Comparison of ENCODE assay signal across 8 cellular contexts in genomic region chr3:87145553-87145952, GRCh38.
DNase-seq lines count a peak whose midpoint lies in the region; ATAC-seq and TF ChIP-seq lines count a peak whose summit lies in the region.

No MANE protein-coding gene starts in this region.

- H2BK120ac ChIP-seq in IMR-90 (ENCODE audit: low read depth, low read length) = no peak overlapping the region

- H3K36me3 ChIP-seq in DND-41 (ENCODE audit: insufficient read depth, low read length) (no peaks in the 10 kb centered on the region), IMR-90 (ENCODE audit: control insufficient read depth, insufficient read depth, low read length) (no peaks in the 10 kb centered on the region), endodermal cell (ENCODE audit: control insufficient read depth, insufficient read depth, low read length) (no peaks in the 10 kb centered on the region), psoas muscle (ENCODE audit: insufficient read depth in 1 of 2, low read depth in 1 of 2) (no peaks in the 10 kb centered on the region)

- no peak overlapping the region for H3K27ac Mint-ChIP-seq in endodermal cell
- no peak overlapping the region for H3K27ac Mint-ChIP-seq in activated T-helper 17 cell treated with anti-CD3 and anti-CD28 coated beads, Interleukin-2, amount 50 U/mL, for 72 hours

- no TSS peak for BruUV-seq in IMR-90 (replicated peaks; lab: Mats Ljungman, UMichigan)

- H3K9ac ChIP-seq in DND-41 (ENCODE audit: low read depth, low read length) = no peak overlapping the region
- no peak overlapping the region for H3K9ac ChIP-seq in IMR-90 (ENCODE audit: low read depth, low read length)
- H3K9ac ChIP-seq in endodermal cell (ENCODE audit: extremely low read depth, low read length, poor library complexity, severe bottlenecking) = no peak overlapping the region

- ATAC-seq in DND-41 (ENCODE audit: insufficient read depth, low read depth) = peak; percentile 60; the same call in 2 of the 3 replicates
- peak; percentile 78 for ATAC-seq in GM19395 (IDR thresholded peaks at IDR 0.05; ENCODE audit: unreplicated experiment)
- peak; percentile 65; the same call in 1 of the 2 replicates for ATAC-seq in IMR-90 (ENCODE audit: low read depth)
- no peak for ATAC-seq in psoas muscle
- no peak for ATAC-seq in activated T-helper 17 cell treated with anti-CD3 and anti-CD28 coated beads, Interleukin-2, amount 50 U/mL, for 72 hours (replicated peaks)

- H3K56ac ChIP-seq in IMR-90 (ENCODE audit: extremely low read depth, insufficient read depth, low read length) = no peak overlapping the region

- no peak overlapping the region for H2BK5ac ChIP-seq in IMR-90 (ENCODE audit: low read depth, low read length, poor library complexity, severe bottlenecking)

- dilution Hi-C loops in IMR-90 (cut with HindIII; ENCODE audit: low sequenced_read_pairs, unreplicated experiment) = no loop called here

- no peak overlapping the region for H2BK15ac ChIP-seq in IMR-90 (ENCODE audit: low read depth, low read length)

- H2BK20ac ChIP-seq in IMR-90 (ENCODE audit: low read depth, low read length) = no peak overlapping the region

- no peak overlapping the region for H4K5ac ChIP-seq in IMR-90 (ENCODE audit: low read depth, low read length)

- POLR2A ChIA-PET in IMR-90 (lab: Charles Lee; ENCODE audit: unreplicated experiment) = no interaction called here

- H3K18ac ChIP-seq in IMR-90 (ENCODE audit: low read depth, low read length) = no peak overlapping the region

- H3K79me2 ChIP-seq in DND-41 (ENCODE audit: insufficient read depth, low read length) = no peaks in the 10 kb centered on the region

- H3K9me3 ChIP-seq in DND-41 (ENCODE audit: insufficient read depth, low read length, severe bottlenecking) (peaks cover 11% of the 10 kb centered on the region), IMR-90 (ENCODE audit: control insufficient read depth, insufficient read depth, low read length) (peaks cover 7% of the 10 kb centered on the region), endodermal cell (ENCODE audit: control insufficient read depth, low read length) (peaks cover 26% of the 10 kb centered on the region), psoas muscle (peaks cover 9% of the 10 kb centered on the region)

- H3K4me2 ChIP-seq in DND-41 (ENCODE audit: insufficient read depth, low read length) (no peak overlapping the region), IMR-90 (ENCODE audit: low read depth, low read length) (no peak overlapping the region)

- H2AFZ ChIP-seq in DND-41 (ENCODE audit: low read depth, low read length) (no peak overlapping the region), IMR-90 (replicated peaks; ENCODE audit: low read length, poor library complexity) (peak overlapping the region; percentile 32)

- no peaks in the 10 kb centered on the region for H3K4me1 ChIP-seq in DND-41 (ENCODE audit: insufficient read depth, low read length)
- H3K4me1 ChIP-seq in IMR-90 (ENCODE audit: control insufficient read depth, insufficient read depth, low read length) = no peaks in the 10 kb centered on the region
- H3K4me1 ChIP-seq in endodermal cell (ENCODE audit: control insufficient read depth, insufficient read depth, low read length) = no peaks in the 10 kb centered on the region
- no peaks in the 10 kb centered on the region for H3K4me1 ChIP-seq in psoas muscle

- WGBS in IMR-90 (ENCODE audit: extremely low coverage in 2 of 2, insufficient read length in 1 of 2), 2 experiments = 50% methylated on average over 1 of the region's 6 CpGs; no CpG with 5 or more reads in 1 of the 2 experiments
- 72 to 90% methylated on average over 2 to 6 of the region's 6 CpGs for WGBS in endodermal cell (ENCODE audit: insufficient coverage in 1 of 2, insufficient read length in 1 of 2), 2 experiments
- WGBS in psoas muscle, 3 donors = 52 to 63% (median 54%) methylated on average over 6 of the region's 6 CpGs

- intact Hi-C loops in IMR-90 (cut with micrococcal nuclease) (loop anchor here (1.0 to 5.0 kb wide), 2 partner anchors 371 to 1697 kb away; no protein-coding TSS in a partner anchor), psoas muscle (cut with DNase I) (no loop called here)

- H3K27me3 ChIP-seq in DND-41 (ENCODE audit: insufficient read depth, low read length, poor library complexity) = no peaks in the 10 kb centered on the region
- no peaks in the 10 kb centered on the region; the same call in 1 of the 2 replicates for H3K27me3 ChIP-seq in IMR-90 (ENCODE audit: control insufficient read depth, insufficient read depth, low read length)
- no peaks in the 10 kb centered on the region for H3K27me3 ChIP-seq in endodermal cell (ENCODE audit: control insufficient read depth, insufficient read depth, low read length, poor library complexity, severe bottlenecking)
- H3K27me3 ChIP-seq in psoas muscle (ENCODE audit: insufficient read depth in 3 of 3, low read length in 2 of 3) = peaks cover 0 to 2% (median 0%) of the 10 kb centered on the region in 3 donors

- no peak overlapping the region for H4K8ac ChIP-seq in IMR-90 (ENCODE audit: low read depth in 2 of 2, low read length in 2 of 2)

- H3K14ac ChIP-seq in IMR-90 (replicated peaks; ENCODE audit: low read depth, low read length) = no peak overlapping the region

- H3K27ac ChIP-seq in DND-41 (ENCODE audit: low read length) = no peak overlapping the region
- no peak overlapping the region for H3K27ac ChIP-seq in IMR-90 (ENCODE audit: insufficient read depth, low read length)
- no peak overlapping the region for H3K27ac ChIP-seq in endodermal cell (ENCODE audit: low read depth, low read length)
- H3K27ac ChIP-seq in psoas muscle = no peak overlapping the region

- no peaks in the 10 kb centered on the region for H3K79me1 ChIP-seq in IMR-90 (ENCODE audit: low read depth in 1 of 2, low read length in 2 of 2)

- no peaks in the 10 kb centered on the region for H3K27me3 Mint-ChIP-seq in endodermal cell (ENCODE audit: insufficient read depth)
- H3K27me3 Mint-ChIP-seq in activated T-helper 17 cell treated with anti-CD3 and anti-CD28 coated beads, Interleukin-2, amount 50 U/mL, for 72 hours = peaks cover 4% of the 10 kb centered on the region

- no peak overlapping the region for H3K4me3 ChIP-seq in DND-41 (ENCODE audit: low read depth in 1 of 2, low read length in 2 of 2)
- no peak overlapping the region for H3K4me3 ChIP-seq in IMR-90 (ENCODE audit: insufficient read depth, low read depth, low read length)
- H3K4me3 ChIP-seq in endodermal cell (ENCODE audit: low read length) = no peak overlapping the region
- H3K4me3 ChIP-seq in psoas muscle = no peak overlapping the region

- H4K91ac ChIP-seq in IMR-90 (ENCODE audit: insufficient read depth, low read depth, low read length) = no peak overlapping the region

- H3K9me3 Mint-ChIP-seq in endodermal cell = peaks cover 30% of the 10 kb centered on the region
- H3K9me3 Mint-ChIP-seq in activated T-helper 17 cell treated with anti-CD3 and anti-CD28 coated beads, Interleukin-2, amount 50 U/mL, for 72 hours = peaks cover 3% of the 10 kb centered on the region

- no peaks in the 10 kb centered on the region for H3K36me3 Mint-ChIP-seq in endodermal cell (ENCODE audit: low read depth)
- H3K36me3 Mint-ChIP-seq in activated T-helper 17 cell treated with anti-CD3 and anti-CD28 coated beads, Interleukin-2, amount 50 U/mL, for 72 hours (ENCODE audit: low read depth) = no peaks in the 10 kb centered on the region

- TF ChIP-seq RAD21 in IMR-90 (IDR thresholded peaks at IDR 0.05; ENCODE audit: low read length) = peak; percentile 52

- H3K4me1 Mint-ChIP-seq in endodermal cell = peaks cover 2% of the 10 kb centered on the region
- no peaks in the 10 kb centered on the region for H3K4me1 Mint-ChIP-seq in activated T-helper 17 cell treated with anti-CD3 and anti-CD28 coated beads, Interleukin-2, amount 50 U/mL, for 72 hours

- no peaks in the 10 kb centered on the region for H3K9me1 ChIP-seq in IMR-90 (ENCODE audit: insufficient read depth, low read length)

- CTCF ChIA-PET in IMR-90 (lab: Yijun Ruan, JAX) = interaction anchor here (0.7 kb wide), 1 partner anchor 36 kb away, joined by 3 read pairs; no protein-coding TSS in a partner anchor

- TF ChIP-seq CTCF in DND-41 (IDR thresholded peaks at IDR 0.05; ENCODE audit: borderline replicate concordance, extremely low read depth, low read length, poor library complexity, severe bottlenecking) (peak; percentile 47), IMR-90 (conservative IDR thresholded peaks at IDR 0.05; ENCODE audit: low read depth, low read length) (peak; percentile 46), endodermal cell (conservative IDR thresholded peaks at IDR 0.05) (peak; percentile 76), psoas muscle (IDR thresholded peaks at IDR 0.05) (no peak)

- no peak overlapping the region for H3K4me3 Mint-ChIP-seq in endodermal cell
- H3K4me3 Mint-ChIP-seq in activated T-helper 17 cell treated with anti-CD3 and anti-CD28 coated beads, Interleukin-2, amount 50 U/mL, for 72 hours = no peak overlapping the region

- no peak overlapping the region for H3K4ac ChIP-seq in IMR-90 (ENCODE audit: low read depth, low read length)

- DNase-seq in DND-41 (peak; percentile 17), IMR-90 (peak; percentile 45), endodermal cell (peak; percentile 89), psoas muscle (no peak), NCI-H774 (lab: John Stamatoyannopoulos, UW) (no peak), epidermal melanocyte (ENCODE audit: insufficient read length, low spot score) (no peak)

- H4K20me1 ChIP-seq in DND-41 (ENCODE audit: insufficient read depth, low read length) = no peaks in the 10 kb centered on the region
- no peaks in the 10 kb centered on the region for H4K20me1 ChIP-seq in IMR-90 (ENCODE audit: insufficient read depth, low read length)

- H3K23ac ChIP-seq in IMR-90 (ENCODE audit: low read depth, low read length) = no peak overlapping the region

- peak overlapping the region; percentile 42 for H2AK9ac ChIP-seq in IMR-90 (replicated peaks; ENCODE audit: low read depth, low read length, poor library complexity)

- TF ChIP-seq POLR2A in IMR-90 (IDR thresholded peaks at IDR 0.05; ENCODE audit: low read depth, low read length) = no peak

- in situ Hi-C loops in IMR-90 (cut with MboI; ENCODE audit: low sequenced_read_pairs) = no loop called here

- no peak overlapping the region for H2AK5ac ChIP-seq in IMR-90 (ENCODE audit: low read depth, low read length)

TF ChIP-seq in IMR-90, 13 proteins besides CTCF, POLR2A, EP300 and RAD21:
- TF ChIP-seq MAZ (IDR thresholded peaks at IDR 0.05; ENCODE audit: borderline replicate concordance, low read depth, low read length) (no peak), SMC3 (IDR thresholded peaks at IDR 0.05; ENCODE audit: low read depth, low read length) (peak; percentile 44)

Comparison
In these comparisons a context has a peak if more than half of its experiments do, and no peak if none do; other contexts are left out.
1. ATAC-seq: peak in DND-41 (single experiment), GM19395 (single experiment) and IMR-90 (single experiment); none in psoas muscle (0 of 4) and activated T-helper 17 cell treated with anti-CD3 and anti-CD28 coated beads, Interleukin-2, amount 50 U/mL, for 72 hours (single experiment).
2. DNase-seq: peak in DND-41 (single experiment), IMR-90 (single experiment) and endodermal cell (single experiment); none in psoas muscle (0 of 2), NCI-H774 (single experiment) and epidermal melanocyte (single experiment).